Comparison of ENCODE assay signal across 25 cellular contexts in the genomic region with DNA sequence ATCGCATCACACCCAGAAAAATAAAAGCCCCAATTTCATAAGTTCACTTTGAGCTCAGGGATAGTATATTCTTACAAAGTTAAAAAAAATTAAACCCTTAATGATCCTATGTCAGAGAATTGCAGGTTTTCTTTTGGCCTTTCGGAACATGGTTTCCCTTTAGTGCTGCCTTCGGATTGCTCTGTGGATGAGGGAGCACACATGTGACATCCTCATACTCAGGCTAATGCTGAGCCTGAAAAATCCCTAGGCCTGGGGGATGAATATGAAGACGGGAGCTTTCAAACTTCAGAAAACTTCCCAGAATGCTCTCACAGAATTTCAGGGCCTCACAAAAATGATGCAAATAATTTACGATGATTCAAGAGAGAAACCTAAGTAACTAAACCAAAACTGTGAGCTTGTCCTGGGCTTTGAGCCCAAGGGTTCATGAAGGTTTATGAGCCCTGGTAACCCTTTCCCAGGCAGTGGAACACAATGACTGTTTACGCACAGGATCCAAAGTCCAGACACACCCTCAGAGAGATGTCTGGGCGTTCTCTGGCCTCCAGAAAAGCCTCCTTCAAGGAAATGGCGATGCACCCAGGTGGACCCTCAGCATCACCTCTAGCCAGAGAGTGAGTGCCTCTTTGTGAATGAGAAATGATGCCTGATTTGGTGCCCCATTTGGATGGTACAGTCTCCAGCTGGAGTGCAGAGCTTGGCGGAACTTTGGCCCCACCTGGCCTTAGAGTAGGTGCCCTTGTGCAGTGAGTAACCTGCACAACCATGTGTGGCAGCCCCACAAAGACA.
A peak's percentile ranks its signal among the peaks of the same experiment; 100 is the strongest.
DNase-seq lines count a peak whose midpoint lies in the region; ATAC-seq and TF ChIP-seq lines count a peak whose summit lies in the region.
"Had no signal": no experiment of that assay in that cellular context is flagged by ENCODE, and none has a peak within 500 bp of the region (broad histone marks: within the 10 kb centered on the region; RNA-seq: fewer than 3 reads in every experiment).

No MANE protein-coding gene starts in this region.

- no peaks in the 10 kb centered on the region for H3K27me3 ChIP-seq in BLaER1
- H3K27me3 ChIP-seq in Peyer's patch, result no peaks in the 10 kb centered on the region
- H3K27me3 ChIP-seq in body of pancreas, result no peaks in the 10 kb centered on the region
- H3K27me3 ChIP-seq: brain microvascular endothelial cell, tibial artery had no signal

- no peaks in the 10 kb centered on the region for H3K9me3 ChIP-seq in BLaER1
- H3K9me3 ChIP-seq in Peyer's patch, result no peaks in the 10 kb centered on the region
- H3K9me3 ChIP-seq in body of pancreas, result no peaks in the 10 kb centered on the region
- H3K9me3 ChIP-seq: tibial artery had no signal

- H4K20me1 ChIP-seq in BLaER1, result no peaks in the 10 kb centered on the region

- TF ChIP-seq POLR2A in Peyer's patch (IDR thresholded peaks at IDR 0.05) (no peak), body of pancreas (IDR thresholded peaks at IDR 0.05) (no peak)

- H3K9ac ChIP-seq in BLaER1, result peak overlapping the region; percentile 79

- peak overlapping the region; percentile 94 for H3K27ac ChIP-seq in BLaER1
- peak overlapping the region in 3 of 4 donors; percentile 10 to 69 (median 66) for H3K27ac ChIP-seq in Peyer's patch
- H3K27ac ChIP-seq in body of pancreas, result no peak overlapping the region
- H3K27ac ChIP-seq: brain microvascular endothelial cell, C4-2B, tibial artery had no signal

- peaks cover 7% of the 10 kb centered on the region for H3K36me3 Mint-ChIP-seq in T-cell
- H3K36me3 Mint-ChIP-seq: mesothelial cell of epicardium had no signal

- H3K4me1 Mint-ChIP-seq in T-cell, result peaks cover 14 to 16% (median 15%) of the 10 kb centered on the region in 3 donors

- ATAC-seq in sciatic nerve (peak; percentile 95), body of pancreas (no peak), T-cell (replicated peaks in 1 of 4) (no peak)
- ATAC-seq: activated CD8-positive, alpha-beta T cell treated with anti-CD3 and anti-CD28 coated beads for 36 hours; left cardiac atrium had no signal

- H3K27ac Mint-ChIP-seq in T-cell, result no peak overlapping the region
- H3K27ac Mint-ChIP-seq: activated CD8-positive, alpha-beta T cell treated with anti-CD3 and anti-CD28 coated beads for 36 hours; dendritic cell treated with granulocyte-macrophage colony-stimulating factor and Interleukin-4, amounts not matched to agents 40 ng/mL and 50 ng/mL, for 4 days; mesothelial cell of epicardium had no signal

- peak in 2 of 3 donors; percentile 71 to 88 for DNase-seq in Peyer's patch
- DNase-seq in left kidney (ENCODE audit: low read depth, low spot score), result peak; percentile 78
- no peak for DNase-seq in sciatic nerve (ENCODE audit: low spot score)
- DNase-seq in body of pancreas, result no peak
- no peak for DNase-seq in DMS53 (lab: John Stamatoyannopoulos, UW)
- no peak for DNase-seq in T-cell
- DNase-seq in stimulated activated CD4-positive, alpha-beta T cell treated with anti-CD3 and anti-CD28 coated beads, Interleukin-4, amount 100 ng/mL, for 1 hour, result no peak
- DNase-seq: ACHN; activated CD8-positive, alpha-beta T cell treated with anti-CD3 and anti-CD28 coated beads for 36 hours; activated T-cell treated with anti-CD3 and anti-CD28 coated beads, Interleukin-2, amount 50 U/mL, for 1 hour; brain microvascular endothelial cell; glutamatergic neuron; HCEC 1CT; left cardiac atrium; NCI-H1436 treated with DMSO at 0.1 percent for 48 hours; NCI-H524 treated with DMSO at 0.1 percent for 48 hours; posterior cingulate gyrus; stimulated activated naive CD4-positive, alpha-beta T cell; T1000; tibial artery had no signal

- CTCF ChIA-PET in T-cell (lab: Charles Lee), result no interaction called here

- 0 out of 2 replicates have a peak overlapping the region, but pooled peaks have one; percentile 20 for H3K4me3 ChIP-seq in BLaER1
- H3K4me3 ChIP-seq in Peyer's patch, result no peak overlapping the region
- no peak overlapping the region for H3K4me3 ChIP-seq in body of pancreas
- H3K4me3 ChIP-seq: smooth muscle cell, tibial artery had no signal

- H3K4me1 ChIP-seq in BLaER1 (peaks cover 98% of the 10 kb centered on the region), Peyer's patch (peaks cover 0 to 8% (median 0%) of the 10 kb centered on the region in 4 donors), body of pancreas (no peaks in the 10 kb centered on the region)
- H3K4me1 ChIP-seq: tibial artery had no signal

- WGBS in body of pancreas, 2 donors, result 86% methylated on average over 6 to 9 of the region's 9 CpGs

- no peak overlapping the region for H3K4me3 Mint-ChIP-seq in T-cell
- H3K4me3 Mint-ChIP-seq: activated CD8-positive, alpha-beta T cell treated with anti-CD3 and anti-CD28 coated beads for 36 hours; dendritic cell treated with granulocyte-macrophage colony-stimulating factor and Interleukin-4, amounts not matched to agents 40 ng/mL and 50 ng/mL, for 4 days; mesothelial cell of epicardium had no signal

- intact Hi-C loops in sciatic nerve (cut with DNase I), result no loop called here
- intact Hi-C loops in body of pancreas (cut with DNase I), result no loop called here

- TF ChIP-seq CTCF in Peyer's patch (IDR thresholded peaks at IDR 0.05) (no peak), body of pancreas (IDR thresholded peaks at IDR 0.05) (no peak)

- H3K9me3 Mint-ChIP-seq in T-cell, result no peaks in the 10 kb centered on the region
- H3K9me3 Mint-ChIP-seq: activated CD8-positive, alpha-beta T cell treated with anti-CD3 and anti-CD28 coated beads for 36 hours; dendritic cell treated with granulocyte-macrophage colony-stimulating factor and Interleukin-4, amounts not matched to agents 40 ng/mL and 50 ng/mL, for 4 days; mesothelial cell of epicardium had no signal

- POLR2A ChIA-PET in T-cell (lab: Charles Lee), result interaction anchor here in 1 of 2 donors (0.7 kb wide), 1 partner anchor 22 kb away, joined by 3 read pairs; no protein-coding TSS in a partner anchor

- no peaks in the 10 kb centered on the region for H3K27me3 Mint-ChIP-seq in T-cell
- H3K27me3 Mint-ChIP-seq: dendritic cell treated with granulocyte-macrophage colony-stimulating factor and Interleukin-4, amounts not matched to agents 40 ng/mL and 50 ng/mL, for 4 days had no signal

- H3K4me2 ChIP-seq in BLaER1, result peak overlapping the region; percentile 81
- H3K4me2 ChIP-seq: smooth muscle cell had no signal

- H3K36me3 ChIP-seq in BLaER1 (peaks cover 73% of the 10 kb centered on the region), Peyer's patch (no peaks in the 10 kb centered on the region), body of pancreas (replicated peaks in 1 of 2; ENCODE audit: insufficient read depth in 1 of 2, low read depth in 2 of 2) (no peaks in the 10 kb centered on the region)
- H3K36me3 ChIP-seq: brain microvascular endothelial cell had no signal

Comparison
In these comparisons a context has a peak if more than half of its experiments do, and no peak if none do; other contexts are left out.
1. H3K27ac ChIP-seq: peak in BLaER1 (single experiment) and Peyer's patch (3 of 4); none in body of pancreas (0 of 4).
2. DNase-seq: peak in Peyer's patch (2 of 3) and left kidney (single experiment); none in sciatic nerve (single experiment), body of pancreas (0 of 4), DMS53 (single experiment), T-cell (0 of 34) and stimulated activated CD4-positive, alpha-beta T cell treated with anti-CD3 and anti-CD28 coated beads, Interleukin-4, amount 100 ng/mL, for 1 hour (single experiment).